ENCODE assay signal across 19 cellular contexts in genomic region chr2:159790323-159790722, GRCh38.
"Had no signal": no experiment of that assay in that cellular context is flagged by ENCODE, and none has a peak within 500 bp of the region (broad histone marks: within the 10 kb centered on the region; RNA-seq: fewer than 3 reads in every experiment).

No MANE protein-coding gene starts in this region.

- ATAC-seq: activated CD8-positive, alpha-beta T cell treated with anti-CD3 and anti-CD28 coated beads, Interleukin-2, amount 10 ng/mL, durations not matched to agents 7 days and 5 days; foreskin keratinocyte; WTC11 had no signal

- H3K27ac Mint-ChIP-seq: activated CD8-positive, alpha-beta T cell treated with anti-CD3 and anti-CD28 coated beads, Interleukin-2, amount 10 ng/mL, durations not matched to agents 7 days and 5 days; immature natural killer cell; neural progenitor cell; WTC11 had no signal

- H3K4me3 Mint-ChIP-seq: activated CD8-positive, alpha-beta T cell treated with anti-CD3 and anti-CD28 coated beads, Interleukin-2, amount 10 ng/mL, durations not matched to agents 7 days and 5 days; immature natural killer cell; neural progenitor cell; WTC11 had no signal

- H3K9me3 Mint-ChIP-seq: immature natural killer cell, neural progenitor cell, WTC11 had no signal

- H3K9me3 ChIP-seq: ovary, right lobe of liver, stomach, testis, upper lobe of left lung had no signal

- H3K4me1 Mint-ChIP-seq: immature natural killer cell had no signal

- DNase-seq: activated CD4-positive, alpha-beta T cell treated with anti-CD3 and anti-CD28 coated beads for 4 hours; activated CD8-positive, alpha-beta memory T cell treated with anti-CD3 and anti-CD28 coated beads, Interleukin-2, amount 50 U/mL, for 4 hours; activated CD8-positive, alpha-beta T cell treated with anti-CD3 and anti-CD28 coated beads, Interleukin-2, amount 10 ng/mL, durations not matched to agents 7 days and 5 days; anterior cingulate cortex; cortex of kidney; effector memory CD4-positive, alpha-beta T cell; foreskin keratinocyte; immature natural killer cell; midbrain; ovary; right lobe of liver; stomach; T-helper 2 cell; testis; upper lobe of left lung had no signal

- H3K4me1 ChIP-seq: foreskin keratinocyte, neural progenitor cell had no signal

- H3K36me3 ChIP-seq: neural progenitor cell, ovary, right lobe of liver, stomach, upper lobe of left lung had no signal

- H3K36me3 Mint-ChIP-seq: neural progenitor cell, WTC11 had no signal

- H3K27ac ChIP-seq: foreskin keratinocyte, neural progenitor cell, ovary, right lobe of liver, stomach, testis, upper lobe of left lung had no signal

- H3K27me3 ChIP-seq: foreskin keratinocyte, ovary, right lobe of liver, stomach, testis, upper lobe of left lung had no signal

- H3K4me3 ChIP-seq: lung, neural progenitor cell, ovary, right lobe of liver, smooth muscle cell, stomach, testis, upper lobe of left lung had no signal
